ENCODE assay signal across 8 cellular contexts in genomic region chr6:36677059-36677749, GRCh38.
A peak's percentile ranks its signal among the peaks of the same experiment; 100 is the strongest.
DNase-seq lines count a peak whose midpoint lies in the region; ATAC-seq and TF ChIP-seq lines count a peak whose summit lies in the region.

No MANE protein-coding gene starts in this region.

- H3K9me3 ChIP-seq in RWPE2 (ENCODE audit: severe bottlenecking): no peaks in the 10 kb centered on the region

- H3K27ac ChIP-seq in RWPE2 (ENCODE audit: poor library complexity, severe bottlenecking): peak overlapping the region; percentile 95

- DNase-seq in GM12864 (ENCODE audit: low read depth): no peak
- DNase-seq in RWPE2 (ENCODE audit: low spot score): no peak
- DNase-seq in fibroblast of mammary gland (ENCODE audit: low read depth): no peak
- DNase-seq in skeletal muscle cell (ENCODE audit: low read depth): no peak
- DNase-seq in activated CD8-positive, alpha-beta memory T cell treated with anti-CD3 and anti-CD28 coated beads for 24 hours: no peak
- no peak for DNase-seq in activated T-cell treated with anti-CD3 and anti-CD28 coated beads, Interleukin-2, amount 50 U/mL, for 1 hour

- ATAC-seq in RWPE2 (ENCODE audit: low read depth): no peak
- no peak for ATAC-seq in HG03159 (IDR thresholded peaks at IDR 0.05; ENCODE audit: unreplicated experiment)
- no peak for ATAC-seq in GM21447 (IDR thresholded peaks at IDR 0.05; ENCODE audit: unreplicated experiment)

- TF ChIP-seq CTCF in GM12864 (IDR thresholded peaks at IDR 0.05; ENCODE audit: low read depth, low read length, missing control alignments) (no peak), RWPE2 (IDR thresholded peaks at IDR 0.05; ENCODE audit: poor library complexity, severe bottlenecking) (no peak), fibroblast of mammary gland (conservative IDR thresholded peaks at IDR 0.05; ENCODE audit: control insufficient read depth, insufficient read depth, low read depth, low read length) (no peak)

- H3K4me3 ChIP-seq in GM12864 (ENCODE audit: low read depth, low read length) (peak overlapping the region; percentile 99), RWPE2 (ENCODE audit: severe bottlenecking) (no peak overlapping the region), fibroblast of mammary gland (ENCODE audit: control insufficient read depth, low read depth, low read length) (peak overlapping the region; percentile 30), skeletal muscle cell (ENCODE audit: low read depth, low read length) (peak overlapping the region; percentile 24)

- H3K27me3 ChIP-seq in RWPE2 (ENCODE audit: insufficient read depth, poor library complexity, severe bottlenecking): no peaks in the 10 kb centered on the region

- H3K4me1 ChIP-seq in RWPE2 (ENCODE audit: insufficient read depth, poor library complexity, severe bottlenecking): peaks cover 44% of the 10 kb centered on the region

- peaks cover 23% of the 10 kb centered on the region for H3K36me3 ChIP-seq in RWPE2 (ENCODE audit: low read depth)
